ENCODE assay signal across 8 cellular contexts in genomic region chr17:77331161-77331864, GRCh38.
DNase-seq lines count a peak whose midpoint lies in the region; TF ChIP-seq lines count a peak whose summit lies in the region.

No MANE protein-coding gene starts in this region.

- DNase-seq in ELF-1 (ENCODE audit: low read depth, low spot score) (peak; percentile 93), H4 (ENCODE audit: low spot score) (peak; percentile 95), M059J (ENCODE audit: low read depth) (peak; percentile 90), RWPE1 (ENCODE audit: low spot score) (peak; percentile 81), foreskin fibroblast (peak; percentile 83 to 95), occipital lobe (lab: John Stamatoyannopoulos, UW) (peak; percentile 76), superior temporal gyrus (ENCODE audit: extremely low spot score) (peak; percentile 95)
- peak; percentile 92 for DNase-seq in activated T-helper 9 cell treated with anti-CD3 and anti-CD28 coated beads, Interleukin-2, amount 50 U/mL, for 16 hours (ENCODE audit: low read depth)

- CTCF ChIA-PET in RWPE1 (lab: Yijun Ruan, JAX) = interaction anchor here (0.6 to 2.4 kb wide), 19 partner anchors 9 to 868 kb away, joined by 3 to 14 read pairs (median 3); no protein-coding TSS in a partner anchor

- H3K4me3 ChIP-seq in foreskin fibroblast (ENCODE audit: low read depth in 1 of 2, low read length in 2 of 2) = no peak overlapping the region

- TF ChIP-seq CTCF in RWPE1 (conservative IDR thresholded peaks at IDR 0.05; ENCODE audit: low read depth) = peak; percentile 95
- peak; percentile 80 for TF ChIP-seq CTCF in foreskin fibroblast (IDR thresholded peaks at IDR 0.05; ENCODE audit: low read depth, low read length)

- POLR2A ChIA-PET in RWPE1 (lab: Yijun Ruan, JAX; ENCODE audit: low non-redundant PET) = no interaction called here

- peak overlapping the region; percentile 100 for H3K27ac ChIP-seq in RWPE1
